ENCODE assay signal across 8 cellular contexts in the genomic region with DNA sequence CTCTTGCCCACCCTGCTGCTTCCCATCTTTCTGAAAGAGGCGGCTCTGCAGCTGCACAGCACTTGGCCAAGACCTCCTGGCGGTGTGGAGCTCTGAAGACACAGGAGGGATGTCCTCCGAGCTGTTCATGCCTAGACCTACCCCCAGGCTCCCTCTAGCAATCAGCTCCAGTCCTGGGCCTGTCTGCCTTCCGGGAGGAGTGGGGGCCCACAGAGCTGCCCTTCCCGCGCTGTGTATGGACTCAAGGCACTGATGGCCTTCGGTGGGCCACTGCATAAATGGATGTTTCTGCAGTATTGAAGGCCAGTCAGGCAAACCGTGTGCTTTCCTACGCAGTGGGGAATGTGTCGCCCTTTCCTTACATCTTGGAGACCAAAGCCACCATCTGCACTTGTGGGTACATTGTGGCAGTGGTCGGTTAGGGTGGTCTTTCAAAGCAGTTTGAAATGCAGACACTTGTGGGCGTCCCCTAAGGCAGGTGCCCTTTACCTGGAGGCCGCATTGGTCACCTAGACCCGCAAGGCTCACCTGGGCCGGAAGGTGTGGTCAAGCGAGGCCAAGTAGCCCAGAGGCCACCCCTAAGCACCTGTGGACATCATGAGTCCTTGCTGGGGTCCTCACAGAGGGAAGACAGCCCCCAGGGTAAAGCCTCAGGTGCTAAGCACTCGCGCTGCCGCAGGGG. TPM values are rescaled to one million over a fixed set of nuclear protein-coding genes. Genes with fewer than 3 reads are reported as not detected.
DNase-seq lines count a peak whose midpoint lies in the region; ATAC-seq and TF ChIP-seq lines count a peak whose summit lies in the region.

No MANE protein-coding gene starts in this region.

- peaks cover 16% of the 10 kb centered on the region for H3K36me3 ChIP-seq in HUES6 (ENCODE audit: control insufficient read depth, insufficient read depth, low read length)
- H3K36me3 ChIP-seq in muscle layer of duodenum (ENCODE audit: control insufficient read depth in 1 of 2, insufficient read depth in 2 of 2, low read length in 2 of 2): no peaks in the 10 kb centered on the region

- peaks cover 9% of the 10 kb centered on the region for H3K9me3 Mint-ChIP-seq in chondrocyte (ENCODE audit: low read depth)

- peaks cover 15% of the 10 kb centered on the region for H3K4me1 Mint-ChIP-seq in chondrocyte (ENCODE audit: low read depth)

- TF ChIP-seq CTCF in chondrocyte (IDR thresholded peaks at IDR 0.05): no peak

- peak overlapping the region; percentile 74 for H3K27ac Mint-ChIP-seq in chondrocyte (ENCODE audit: unreplicated experiment)

- peaks cover 7% of the 10 kb centered on the region for H3K36me3 Mint-ChIP-seq in chondrocyte (ENCODE audit: low read depth)

- peak overlapping the region; percentile 62 for H3K4me3 Mint-ChIP-seq in chondrocyte (ENCODE audit: unreplicated experiment)

- H3K9ac ChIP-seq in HUES6 (ENCODE audit: low read length): peak overlapping the region; percentile 82

- ATAC-seq in HG03108 (IDR thresholded peaks at IDR 0.05; ENCODE audit: unreplicated experiment) (no peak), GM19397 (IDR thresholded peaks at IDR 0.05; ENCODE audit: unreplicated experiment) (no peak)

- peaks cover 38% of the 10 kb centered on the region for H3K4me1 ChIP-seq in HUES6 (ENCODE audit: control insufficient read depth, insufficient read depth, low read length)
- H3K4me1 ChIP-seq in muscle layer of duodenum (ENCODE audit: control insufficient read depth in 1 of 2, insufficient read depth in 2 of 2, low read length in 2 of 2): peaks cover 4 to 13% of the 10 kb centered on the region in 2 donors

- H3K27me3 Mint-ChIP-seq in chondrocyte (ENCODE audit: low read depth): no peaks in the 10 kb centered on the region

- no peaks in the 10 kb centered on the region for H3K27me3 ChIP-seq in HUES6 (ENCODE audit: control insufficient read depth, insufficient read depth, low read length)
- H3K27me3 ChIP-seq in muscle layer of duodenum (ENCODE audit: low read depth, low read length): no peaks in the 10 kb centered on the region

- H3K4me3 ChIP-seq in HUES6 (ENCODE audit: low read depth, low read length): peak overlapping the region; percentile 51
- H3K4me3 ChIP-seq in muscle layer of duodenum (ENCODE audit: low read depth in 1 of 2, low read length in 2 of 2): peak overlapping the region; percentile 68 to 70

- H3K9me3 ChIP-seq in HUES6 (ENCODE audit: control insufficient read depth, insufficient read depth, low read depth, low read length) (peaks cover 12% of the 10 kb centered on the region; the same call in 1 of the 2 replicates), muscle layer of duodenum (ENCODE audit: control insufficient read depth in 1 of 2, low read length in 2 of 2) (no peaks in the 10 kb centered on the region)

- DNase-seq in Ammon's horn (ENCODE audit: low spot score) (peak; percentile 22), chondrocyte (ENCODE audit: low spot score) (no peak), HK-2 (ENCODE audit: unreplicated experiment) (no peak), NCI-H1105 treated with DMSO at 0.1 percent for 48 hours (lab: John Stamatoyannopoulos, UW) (no peak)

- peak overlapping the region; percentile 83 for H3K27ac ChIP-seq in HUES6 (ENCODE audit: low read depth, low read length)
- peak overlapping the region; percentile 74 for H3K27ac ChIP-seq in muscle layer of duodenum (ENCODE audit: low read length)

RNA-seq across cellular contexts. Expression of gene PKNOX1, which starts 0.9 kb away (rescaled TPM):
- total RNA-seq in chondrocyte: 12.0 to 12.9 TPM (median 12.0 TPM) in 3 replicates

RNA-seq across cellular contexts. Expression of gene ERVH48-1, which starts 48.0 kb away (rescaled TPM):
- not detected in 3 replicates for total RNA-seq in chondrocyte
